Comparison of ENCODE assay signal across 2 cellular contexts in the genomic region with DNA sequence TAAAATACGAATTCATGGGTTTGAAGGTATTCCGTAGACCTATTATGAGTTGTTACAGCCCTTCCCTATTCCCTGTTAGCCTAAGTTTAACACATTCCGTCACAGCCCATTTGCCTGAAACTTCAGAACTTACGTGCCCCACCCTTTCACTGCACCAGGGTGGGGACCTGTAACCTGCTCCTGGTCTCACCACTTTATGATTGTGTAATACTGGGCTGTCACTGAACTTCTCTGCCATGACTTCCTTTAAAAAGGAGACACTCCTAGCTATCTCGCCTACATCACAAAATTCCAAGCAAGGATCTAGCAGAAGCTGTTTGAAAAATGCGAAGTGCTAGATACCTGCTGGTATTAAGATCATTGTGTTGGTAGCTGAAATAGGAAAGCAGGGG.
TF ChIP-seq lines count a peak whose summit lies in the region.

No MANE protein-coding gene starts in this region.

TF ChIP-seq in Ishikawa, 13 proteins besides CTCF, POLR2A, EP300 and RAD21:
- TF ChIP-seq EGR1 (IDR thresholded peaks at IDR 0.05) = no peak
- TF ChIP-seq CEBPB (IDR thresholded peaks at IDR 0.05) = peak; percentile 57
- TF ChIP-seq USF1 (IDR thresholded peaks at IDR 0.05) = no peak

TF ChIP-seq in H1, 55 proteins besides CTCF, POLR2A, EP300 and RAD21:
- peak; percentile 64; the same call in 1 of the 2 replicates for TF ChIP-seq CEBPB (IDR thresholded peaks at IDR 0.05; ENCODE audit: low read depth, low read length)
- no peak for TF ChIP-seq SIX5 (IDR thresholded peaks at IDR 0.05; ENCODE audit: low read depth, low read length)
